ENCODE assay signal across 2 cellular contexts in the genomic region with DNA sequence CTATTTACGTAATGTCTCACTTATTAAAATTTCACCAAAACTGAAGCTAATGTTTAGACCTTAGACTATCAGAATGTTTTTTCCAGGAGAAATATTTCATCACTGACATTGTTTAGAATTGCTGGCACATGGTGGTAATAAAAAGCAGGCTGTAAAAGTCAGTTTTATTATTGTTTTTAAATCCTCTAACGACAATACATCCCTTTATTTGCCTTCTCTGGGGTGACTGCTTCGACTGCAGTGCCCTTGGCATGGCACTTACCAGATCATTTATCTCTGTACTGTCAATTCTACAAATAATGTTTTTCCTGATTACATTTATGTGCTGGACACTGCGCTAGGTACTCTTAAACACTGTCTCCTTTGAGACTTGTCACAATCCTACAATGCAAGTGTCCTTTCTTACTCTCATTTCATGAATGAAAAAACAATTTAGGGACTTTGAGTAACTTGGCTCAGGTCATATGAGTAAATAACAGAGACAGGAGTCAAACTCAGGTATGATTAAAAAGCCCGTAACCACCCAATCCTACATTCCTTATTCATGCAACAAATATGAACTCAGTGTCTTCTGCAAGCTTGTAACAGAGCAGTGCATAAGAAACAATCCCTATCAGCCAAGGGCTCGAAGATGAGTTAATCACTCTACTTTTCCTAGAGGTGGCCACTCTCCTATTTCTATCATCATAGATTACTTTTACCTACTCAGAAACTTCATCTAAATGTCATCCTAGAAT.
A peak's percentile ranks its signal among the peaks of the same experiment; 100 is the strongest.
TF ChIP-seq lines count a peak whose summit lies in the region.

No MANE protein-coding gene starts in this region.

TF ChIP-seq in HEK293, 187 proteins besides CTCF, POLR2A, EP300 and RAD21 (continues in another document):
- TF ChIP-seq GLIS1 (tag by site-specific recombination; IDR thresholded peaks at IDR 0.05) (no peak), ZNF658 (tag by site-specific recombination; IDR thresholded peaks at IDR 0.05) (no peak), ZNF37A (tag by site-specific recombination; IDR thresholded peaks at IDR 0.05) (no peak), ZNF354C (tag by site-specific recombination; IDR thresholded peaks at IDR 0.05; ENCODE audit: borderline replicate concordance, low read depth) (no peak), ZNF292 (tag by site-specific recombination; IDR thresholded peaks at IDR 0.05; ENCODE audit: borderline replicate concordance, low read depth) (no peak), ZBTB7A (tag by site-specific recombination; IDR thresholded peaks at IDR 0.05; ENCODE audit: low read depth) (no peak), ZNF121 (tag by site-specific recombination; IDR thresholded peaks at IDR 0.05) (no peak), GLI2 (tag by site-specific recombination; IDR thresholded peaks at IDR 0.05; ENCODE audit: borderline replicate concordance, low read depth) (peak; percentile 70; the same call in 1 of the 2 replicates), ZNF707 (tag by site-specific recombination; IDR thresholded peaks at IDR 0.05) (no peak), ZXDB (tag by site-specific recombination; IDR thresholded peaks at IDR 0.05) (peak; percentile 56; the same call in 1 of the 2 replicates), SETDB1 (IDR thresholded peaks at IDR 0.05; ENCODE audit: insufficient read length, low read length) (no peak), ZBTB17 (tag by site-specific recombination; IDR thresholded peaks at IDR 0.05) (peak; percentile 87), ZNF324 (tag by site-specific recombination; IDR thresholded peaks at IDR 0.05) (no peak), ZNF132 (tag by site-specific recombination; IDR thresholded peaks at IDR 0.05; ENCODE audit: borderline replicate concordance) (no peak), ZNF561 (tag by site-specific recombination; IDR thresholded peaks at IDR 0.05; ENCODE audit: borderline replicate concordance) (peak; percentile 32; the same call in 1 of the 2 replicates), KLF1 (tag by site-specific recombination; IDR thresholded peaks at IDR 0.05) (no peak), ZNF274 (IDR thresholded peaks at IDR 0.05; ENCODE audit: low read length) (no peak), ZNF274 (tag by site-specific recombination; IDR thresholded peaks at IDR 0.05; ENCODE audit: borderline replicate concordance) (no peak), KLF8 (tag by site-specific recombination; IDR thresholded peaks at IDR 0.05) (no peak), ZNF521 (tag by site-specific recombination; IDR thresholded peaks at IDR 0.05) (no peak), KLF7 (tag by site-specific recombination; IDR thresholded peaks at IDR 0.05; ENCODE audit: borderline replicate concordance) (0 out of 2 replicates have a peak, but pooled peaks have one; percentile 29), ZNF214 (tag by site-specific recombination; IDR thresholded peaks at IDR 0.05; ENCODE audit: borderline replicate concordance) (no peak)
- TF ChIP-seq, protein P1, sequence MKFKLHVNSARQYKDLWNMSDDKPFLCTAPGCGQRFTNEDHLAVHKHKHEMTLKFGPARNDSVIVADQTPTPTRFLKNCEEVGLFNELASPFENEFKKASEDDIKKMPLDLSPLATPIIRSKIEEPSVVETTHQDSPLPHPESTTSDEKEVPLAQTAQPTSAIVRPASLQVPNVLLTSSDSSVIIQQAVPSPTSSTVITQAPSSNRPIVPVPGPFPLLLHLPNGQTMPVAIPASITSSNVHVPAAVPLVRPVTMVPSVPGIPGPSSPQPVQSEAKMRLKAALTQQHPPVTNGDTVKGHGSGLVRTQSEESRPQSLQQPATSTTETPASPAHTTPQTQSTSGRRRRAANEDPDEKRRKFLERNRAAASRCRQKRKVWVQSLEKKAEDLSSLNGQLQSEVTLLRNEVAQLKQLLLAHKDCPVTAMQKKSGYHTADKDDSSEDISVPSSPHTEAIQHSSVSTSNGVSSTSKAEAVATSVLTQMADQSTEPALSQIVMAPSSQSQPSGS (tag by site-specific recombination; IDR thresholded peaks at IDR 0.05; ENCODE audit: low read depth), result peak; percentile 45; the same call in 1 of the 2 replicates
- TF ChIP-seq, protein P2, sequence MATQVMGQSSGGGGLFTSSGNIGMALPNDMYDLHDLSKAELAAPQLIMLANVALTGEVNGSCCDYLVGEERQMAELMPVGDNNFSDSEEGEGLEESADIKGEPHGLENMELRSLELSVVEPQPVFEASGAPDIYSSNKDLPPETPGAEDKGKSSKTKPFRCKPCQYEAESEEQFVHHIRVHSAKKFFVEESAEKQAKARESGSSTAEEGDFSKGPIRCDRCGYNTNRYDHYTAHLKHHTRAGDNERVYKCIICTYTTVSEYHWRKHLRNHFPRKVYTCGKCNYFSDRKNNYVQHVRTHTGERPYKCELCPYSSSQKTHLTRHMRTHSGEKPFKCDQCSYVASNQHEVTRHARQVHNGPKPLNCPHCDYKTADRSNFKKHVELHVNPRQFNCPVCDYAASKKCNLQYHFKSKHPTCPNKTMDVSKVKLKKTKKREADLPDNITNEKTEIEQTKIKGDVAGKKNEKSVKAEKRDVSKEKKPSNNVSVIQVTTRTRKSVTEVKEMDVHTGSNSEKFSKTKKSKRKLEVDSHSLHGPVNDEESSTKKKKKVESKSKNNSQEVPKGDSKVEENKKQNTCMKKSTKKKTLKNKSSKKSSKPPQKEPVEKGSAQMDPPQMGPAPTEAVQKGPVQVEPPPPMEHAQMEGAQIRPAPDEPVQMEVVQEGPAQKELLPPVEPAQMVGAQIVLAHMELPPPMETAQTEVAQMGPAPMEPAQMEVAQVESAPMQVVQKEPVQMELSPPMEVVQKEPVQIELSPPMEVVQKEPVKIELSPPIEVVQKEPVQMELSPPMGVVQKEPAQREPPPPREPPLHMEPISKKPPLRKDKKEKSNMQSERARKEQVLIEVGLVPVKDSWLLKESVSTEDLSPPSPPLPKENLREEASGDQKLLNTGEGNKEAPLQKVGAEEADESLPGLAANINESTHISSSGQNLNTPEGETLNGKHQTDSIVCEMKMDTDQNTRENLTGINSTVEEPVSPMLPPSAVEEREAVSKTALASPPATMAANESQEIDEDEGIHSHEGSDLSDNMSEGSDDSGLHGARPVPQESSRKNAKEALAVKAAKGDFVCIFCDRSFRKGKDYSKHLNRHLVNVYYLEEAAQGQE (tag by site-specific recombination; IDR thresholded peaks at IDR 0.05), result no peak
- TF ChIP-seq, protein P3, sequence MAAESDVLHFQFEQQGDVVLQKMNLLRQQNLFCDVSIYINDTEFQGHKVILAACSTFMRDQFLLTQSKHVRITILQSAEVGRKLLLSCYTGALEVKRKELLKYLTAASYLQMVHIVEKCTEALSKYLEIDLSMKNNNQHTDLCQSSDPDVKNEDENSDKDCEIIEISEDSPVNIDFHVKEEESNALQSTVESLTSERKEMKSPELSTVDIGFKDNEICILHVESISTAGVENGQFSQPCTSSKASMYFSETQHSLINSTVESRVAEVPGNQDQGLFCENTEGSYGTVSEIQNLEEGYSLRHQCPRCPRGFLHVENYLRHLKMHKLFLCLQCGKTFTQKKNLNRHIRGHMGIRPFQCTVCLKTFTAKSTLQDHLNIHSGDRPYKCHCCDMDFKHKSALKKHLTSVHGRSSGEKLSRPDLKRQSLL (tag by site-specific recombination; IDR thresholded peaks at IDR 0.05), result no peak

TF ChIP-seq in K562, 482 proteins besides CTCF, POLR2A, EP300 and RAD21:
- TF ChIP-seq MTA2 (IDR thresholded peaks at IDR 0.05; ENCODE audit: low read depth), result no peak
- no peak for TF ChIP-seq RUNX1 (IDR thresholded peaks at IDR 0.05; ENCODE audit: low read depth)
- TF ChIP-seq E2F3 (CRISPR knock-in tag; IDR thresholded peaks at IDR 0.05), result no peak
- TF ChIP-seq GTF2A2 (tag; IDR thresholded peaks at IDR 0.05), result no peak
- TF ChIP-seq ZNF140 (CRISPR knock-in tag; IDR thresholded peaks at IDR 0.05), result no peak
- no peak for TF ChIP-seq PHF21A (IDR thresholded peaks at IDR 0.05; ENCODE audit: borderline replicate concordance, low read depth)
- TF ChIP-seq NELFE (IDR thresholded peaks at IDR 0.05; ENCODE audit: insufficient read depth, insufficient read length), result no peak
- no peak for TF ChIP-seq RBM15 (IDR thresholded peaks at IDR 0.05; ENCODE audit: insufficient read depth, low read length)
- no peak for TF ChIP-seq CHD1 (IDR thresholded peaks at IDR 0.05; ENCODE audit: low read length)
- TF ChIP-seq CHD2 (IDR thresholded peaks at IDR 0.05; ENCODE audit: low read depth, low read length), result no peak
- no peak for TF ChIP-seq TARDBP (IDR thresholded peaks at IDR 0.05)
- TF ChIP-seq FUS (optimal IDR thresholded peaks at IDR 0.05; ENCODE audit: low read depth, low read length), result no peak
- TF ChIP-seq ZKSCAN3 (CRISPR knock-in tag; IDR thresholded peaks at IDR 0.05), result no peak
- TF ChIP-seq SRSF3 (IDR thresholded peaks at IDR 0.05; ENCODE audit: insufficient read depth, low read length), result no peak
